In genomic region chr5:135990518-135991240, GRCh38 we compare ENCODE assay signal across 32 cellular contexts. TPM values are rescaled to one million over a fixed set of nuclear protein-coding genes. Genes with fewer than 3 reads are reported as not detected.
DNase-seq lines count a peak whose midpoint lies in the region; ATAC-seq and TF ChIP-seq lines count a peak whose summit lies in the region.
"Had no signal": no experiment of that assay in that cellular context is flagged by ENCODE, and none has a peak within 500 bp of the region (broad histone marks: within the 10 kb centered on the region; RNA-seq: fewer than 3 reads in every experiment).

No MANE protein-coding gene starts in this region.

- peak; percentile 47 for ATAC-seq in Right ventricle myocardium superior (ENCODE audit: poor library complexity)
- peak; percentile 14 for ATAC-seq in mucosa of descending colon
- ATAC-seq in GM19351 (IDR thresholded peaks at IDR 0.05; ENCODE audit: unreplicated experiment) = no peak
- no peak for ATAC-seq in HG03139 (IDR thresholded peaks at IDR 0.05; ENCODE audit: unreplicated experiment)
- ATAC-seq: activated CD8-positive, alpha-beta memory T cell treated with anti-CD3 and anti-CD28 coated beads, Interleukin-2, amount 10 ng/mL, durations not matched to agents 7 days and 5 days; stimulated activated effector memory CD8-positive, alpha-beta T cell treated with anti-CD3 and anti-CD28 coated beads, Interleukin-12 subunit alpha, Interleukin-12 subunit beta, amount 100 ng/mL, for 72 hours; T-helper 17 cell had no signal

- no peak overlapping the region for H3K4ac ChIP-seq in mesendoderm (ENCODE audit: low read depth, low read length)

- DNase-seq in Right ventricle myocardium superior (peak; percentile 52), right atrium auricular region (ENCODE audit: low spot score) (no peak), endodermal cell (peak; percentile 38), mucosa of descending colon (no peak), mesendoderm (no peak), caudate nucleus (lab: John Stamatoyannopoulos, UW) (no peak)
- DNase-seq: 8988T; activated CD4-positive, alpha-beta T cell treated with anti-CD3 and anti-CD28 coated beads, Interleukin-2, amount 50 U/mL, for 1 hour; activated CD8-positive, alpha-beta memory T cell treated with anti-CD3 and anti-CD28 coated beads, Interleukin-2, amount 10 ng/mL, durations not matched to agents 7 days and 5 days; activated naive CD4-positive, alpha-beta T cell treated with anti-CD3 and anti-CD28 coated beads, Interleukin-2, amount 50 U/mL, for 16 hours; amygdala; CD8-positive, alpha-beta memory T cell; DMS53; esophagus squamous epithelium; HFFc6; KG1; NCI-H1694; NCI-H2171 treated with DMSO at 0.1 percent for 48 hours; NCI-H69; nucleus accumbens; RPMI8226; T-helper 17 cell; thyroid gland had no signal

- H3K9me3 ChIP-seq in right atrium auricular region (no peaks in the 10 kb centered on the region), endodermal cell (ENCODE audit: control insufficient read depth, low read length) (no peaks in the 10 kb centered on the region), mucosa of descending colon (no peaks in the 10 kb centered on the region)
- H3K9me3 ChIP-seq: breast epithelium, esophagus squamous epithelium, thyroid gland had no signal

- H3K79me1 ChIP-seq in mesendoderm (ENCODE audit: low read length) = no peaks in the 10 kb centered on the region

- H3K9ac ChIP-seq in endodermal cell (ENCODE audit: extremely low read depth, low read length, poor library complexity, severe bottlenecking) (no peak overlapping the region), mesendoderm (ENCODE audit: low read length) (no peak overlapping the region)

- no peak overlapping the region for H4K8ac ChIP-seq in mesendoderm (ENCODE audit: low read depth, low read length)

- H3K4me1 Mint-ChIP-seq in endodermal cell = no peaks in the 10 kb centered on the region
- H3K4me1 Mint-ChIP-seq: activated CD8-positive, alpha-beta memory T cell treated with anti-CD3 and anti-CD28 coated beads, Interleukin-2, amount 10 ng/mL, durations not matched to agents 7 days and 5 days; CD8-positive, alpha-beta memory T cell; stimulated activated effector memory CD8-positive, alpha-beta T cell treated with anti-CD3 and anti-CD28 coated beads, Interleukin-12 subunit alpha, Interleukin-12 subunit beta, amount 100 ng/mL, for 72 hours; T-helper 17 cell had no signal

- no peak overlapping the region for H2AK5ac ChIP-seq in mesendoderm (ENCODE audit: low read length)

- no peak overlapping the region for H2BK15ac ChIP-seq in mesendoderm (replicated peaks; ENCODE audit: low read depth)

- H3K36me3 ChIP-seq in right atrium auricular region (no peaks in the 10 kb centered on the region), endodermal cell (ENCODE audit: control insufficient read depth, insufficient read depth, low read length) (no peaks in the 10 kb centered on the region), mucosa of descending colon (ENCODE audit: low read depth) (no peaks in the 10 kb centered on the region), mesendoderm (ENCODE audit: control insufficient read depth, insufficient read depth, low read length) (no peaks in the 10 kb centered on the region)
- H3K36me3 ChIP-seq: breast epithelium, esophagus squamous epithelium, thyroid gland had no signal

- TF ChIP-seq CTCF in right atrium auricular region (IDR thresholded peaks at IDR 0.05) = no peak
- no peak for TF ChIP-seq CTCF in endodermal cell (conservative IDR thresholded peaks at IDR 0.05)
- no peak for TF ChIP-seq CTCF in mucosa of descending colon (IDR thresholded peaks at IDR 0.05)

- H3K4me3 ChIP-seq in right atrium auricular region (no peak overlapping the region), endodermal cell (ENCODE audit: low read length) (no peak overlapping the region), mucosa of descending colon (no peak overlapping the region), mesendoderm (ENCODE audit: low read length) (no peak overlapping the region)
- H3K4me3 ChIP-seq: breast epithelium, coronary artery, esophagus squamous epithelium, lung, SK-N-MC, thyroid gland had no signal

- intact Hi-C loops in Right ventricle myocardium superior (cut with DNase I) = no loop called here
- intact Hi-C loops in mucosa of descending colon (cut with DNase I, micrococcal nuclease) = no loop called here

- peak overlapping the region in 1 of 2 donors; percentile 25 for H3K27ac ChIP-seq in right atrium auricular region
- no peak overlapping the region for H3K27ac ChIP-seq in endodermal cell (ENCODE audit: low read depth, low read length)
- H3K27ac ChIP-seq in mesendoderm (ENCODE audit: low read depth, low read length) = no peak overlapping the region
- H3K27ac ChIP-seq in caudate nucleus (ENCODE audit: low read depth, low read length) = no peak overlapping the region
- H3K27ac ChIP-seq: breast epithelium, SK-N-MC, thyroid gland had no signal

- H3K27me3 Mint-ChIP-seq in endodermal cell (ENCODE audit: insufficient read depth) = peaks cover 11% of the 10 kb centered on the region

- H3K36me3 Mint-ChIP-seq in endodermal cell (ENCODE audit: low read depth) = no peaks in the 10 kb centered on the region
- H3K36me3 Mint-ChIP-seq: activated CD8-positive, alpha-beta memory T cell treated with anti-CD3 and anti-CD28 coated beads, Interleukin-2, amount 10 ng/mL, durations not matched to agents 7 days and 5 days; CD8-positive, alpha-beta memory T cell; stimulated activated effector memory CD8-positive, alpha-beta T cell treated with anti-CD3 and anti-CD28 coated beads, Interleukin-12 subunit alpha, Interleukin-12 subunit beta, amount 100 ng/mL, for 72 hours had no signal

- 93 to 97% methylated on average over 13 to 22 of the region's 22 CpGs for WGBS in endodermal cell (ENCODE audit: insufficient coverage in 1 of 2, insufficient read length in 1 of 2), 2 experiments
- no CpG with 5 or more reads among the region's 22 CpGs for WGBS in mesendoderm (ENCODE audit: extremely low coverage, insufficient coverage, low lambda C conversion rate)

- no peak overlapping the region for H2BK5ac ChIP-seq in mesendoderm (ENCODE audit: low read length)

- no peaks in the 10 kb centered on the region for H3K79me2 ChIP-seq in mesendoderm (ENCODE audit: control insufficient read depth, insufficient read depth, low read length)

- H3K4me2 ChIP-seq in mesendoderm (ENCODE audit: low read length) = no peak overlapping the region

- H3K9me3 Mint-ChIP-seq in endodermal cell = no peaks in the 10 kb centered on the region
- H3K9me3 Mint-ChIP-seq: CD8-positive, alpha-beta memory T cell; HFFc6; stimulated activated effector memory CD8-positive, alpha-beta T cell treated with anti-CD3 and anti-CD28 coated beads, Interleukin-12 subunit alpha, Interleukin-12 subunit beta, amount 100 ng/mL, for 72 hours had no signal

- H4K5ac ChIP-seq in mesendoderm (ENCODE audit: low read length) = no peak overlapping the region

- peaks cover 0 to 21% of the 10 kb centered on the region in 2 donors for H3K4me1 ChIP-seq in right atrium auricular region
- H3K4me1 ChIP-seq in endodermal cell (ENCODE audit: control insufficient read depth, insufficient read depth, low read length) = no peaks in the 10 kb centered on the region
- H3K4me1 ChIP-seq in mucosa of descending colon (ENCODE audit: low read depth) = no peaks in the 10 kb centered on the region
- no peaks in the 10 kb centered on the region for H3K4me1 ChIP-seq in mesendoderm (ENCODE audit: control insufficient read depth, low read depth, low read length)
- H3K4me1 ChIP-seq: breast epithelium, thyroid gland had no signal

- no peak overlapping the region for H3K23ac ChIP-seq in mesendoderm (ENCODE audit: low read length)

- no peak overlapping the region for H3K56ac ChIP-seq in mesendoderm (ENCODE audit: low read length)

- H3K27me3 ChIP-seq in right atrium auricular region = no peaks in the 10 kb centered on the region
- H3K27me3 ChIP-seq in endodermal cell (ENCODE audit: control insufficient read depth, insufficient read depth, low read length, poor library complexity, severe bottlenecking) = no peaks in the 10 kb centered on the region
- H3K27me3 ChIP-seq in mesendoderm (ENCODE audit: insufficient read depth, low read length, poor library complexity) = no peaks in the 10 kb centered on the region
- H3K27me3 ChIP-seq: breast epithelium, thyroid gland had no signal

- H3K18ac ChIP-seq in mesendoderm (ENCODE audit: low read length) = no peak overlapping the region

- no peak overlapping the region for H2BK120ac ChIP-seq in mesendoderm (ENCODE audit: low read depth, low read length)

- no peak overlapping the region for H3K4me3 Mint-ChIP-seq in endodermal cell
- H3K4me3 Mint-ChIP-seq: activated CD8-positive, alpha-beta memory T cell treated with anti-CD3 and anti-CD28 coated beads, Interleukin-2, amount 10 ng/mL, durations not matched to agents 7 days and 5 days; CD8-positive, alpha-beta memory T cell; HFFc6; stimulated activated effector memory CD8-positive, alpha-beta T cell treated with anti-CD3 and anti-CD28 coated beads, Interleukin-12 subunit alpha, Interleukin-12 subunit beta, amount 100 ng/mL, for 72 hours; T-helper 17 cell had no signal

- no peak overlapping the region for H3K27ac Mint-ChIP-seq in endodermal cell
- H3K27ac Mint-ChIP-seq: activated CD8-positive, alpha-beta memory T cell treated with anti-CD3 and anti-CD28 coated beads, Interleukin-2, amount 10 ng/mL, durations not matched to agents 7 days and 5 days; CD8-positive, alpha-beta memory T cell; HFFc6; stimulated activated effector memory CD8-positive, alpha-beta T cell treated with anti-CD3 and anti-CD28 coated beads, Interleukin-12 subunit alpha, Interleukin-12 subunit beta, amount 100 ng/mL, for 72 hours; T-helper 17 cell had no signal

RNA-seq across cellular contexts. Expression of gene LECT2, which starts 35.9 kb away (rescaled TPM):
- total RNA-seq in Right ventricle myocardium superior = not detected
- total RNA-seq in right atrium auricular region = not detected
- not detected for total RNA-seq in endodermal cell
- polyA plus RNA-seq in endodermal cell (2013, experiment 1 of 2) = not detected
- not detected for polyA plus RNA-seq in endodermal cell (2013, experiment 2 of 2)
- not detected for total RNA-seq in mucosa of descending colon
- polyA plus RNA-seq in mesendoderm (2013, experiment 1 of 2) = not detected
- polyA plus RNA-seq in mesendoderm (2013, experiment 2 of 2) = not detected
- total RNA-seq: activated CD8-positive, alpha-beta memory T cell treated with anti-CD3 and anti-CD28 coated beads, Interleukin-2, amount 10 ng/mL, durations not matched to agents 7 days and 5 days; breast epithelium; CD8-positive, alpha-beta memory T cell; esophagus squamous epithelium; frontal cortex; HFFc6; HT-29; lung; T-helper 17 cell; thyroid gland had no signal
- polyA plus RNA-seq: CD8-positive, alpha-beta memory T cell; lung had no signal

RNA-seq across cellular contexts. Expression of gene TGFBI, which starts 38.1 kb away (rescaled TPM):
- 49.9 TPM for total RNA-seq in Right ventricle myocardium superior
- 10 to 100 TPM; 30.4 to 65.0 TPM for total RNA-seq in right atrium auricular region
- total RNA-seq in endodermal cell = 1 to 10 TPM; 2.8 to 4.9 TPM
- 40.8 TPM for polyA plus RNA-seq in endodermal cell (2013, experiment 1 of 2)
- 59.6 TPM for polyA plus RNA-seq in endodermal cell (2013, experiment 2 of 2)
- 10 to 100 TPM; 26.8 to 77.1 (median 47.0) TPM for total RNA-seq in mucosa of descending colon
- 3.8 TPM for polyA plus RNA-seq in mesendoderm (2013, experiment 1 of 2)
- 4.0 TPM for polyA plus RNA-seq in mesendoderm (2013, experiment 2 of 2)

Comparison
In these comparisons a context has a peak if more than half of its experiments do, and no peak if none do; other contexts are left out.
1. DNase-seq: peak in Right ventricle myocardium superior (single experiment) and endodermal cell (single experiment); none in right atrium auricular region (single experiment), mucosa of descending colon (0 of 3), mesendoderm (single experiment) and caudate nucleus (0 of 61).
2. ATAC-seq: peak in Right ventricle myocardium superior (single experiment) and mucosa of descending colon (single experiment); none in GM19351 (single experiment) and HG03139 (single experiment).